1 cellular context compared by ENCODE assay signal in the genomic region with DNA sequence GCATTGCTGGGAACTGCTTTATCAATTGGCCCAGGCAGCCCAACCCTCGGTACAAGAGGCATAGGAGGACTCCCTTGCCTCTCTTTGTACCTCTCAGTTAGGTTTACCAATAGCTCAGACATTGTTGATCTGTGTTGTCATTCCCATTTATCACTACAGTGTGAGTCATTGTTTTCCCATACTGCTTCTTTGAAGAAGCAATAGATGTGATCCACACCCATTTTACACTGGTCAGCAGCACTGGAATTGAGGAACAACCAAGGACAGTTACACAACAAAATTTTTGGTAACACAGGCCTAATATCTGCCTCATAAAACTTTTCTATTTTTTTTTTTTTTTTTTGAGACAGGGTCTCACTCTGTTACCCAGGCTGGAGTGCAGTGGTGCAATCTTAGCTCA.
TF ChIP-seq lines count a peak whose summit lies in the region.

No MANE protein-coding gene starts in this region.

TF ChIP-seq in A549, 52 proteins besides CTCF, POLR2A, EP300 and RAD21 (continued from another document):
- TF ChIP-seq BCL3 (IDR thresholded peaks at IDR 0.05) (no peak), HOXB13 (CRISPR knock-in tag; IDR thresholded peaks at IDR 0.05; ENCODE audit: low read depth) (no peak), HMGXB4 (CRISPR knock-in tag; IDR thresholded peaks at IDR 0.05; ENCODE audit: borderline replicate concordance) (no peak), TP53 (CRISPR knock-in tag; IDR thresholded peaks at IDR 0.05) (no peak), SMC3 (IDR thresholded peaks at IDR 0.05) (no peak), KDM1A (IDR thresholded peaks at IDR 0.05; ENCODE audit: low read depth) (no peak), USF2 (IDR thresholded peaks at IDR 0.05) (no peak), NR3C1 (IDR thresholded peaks at IDR 0.05) (no peak), MAFK (IDR thresholded peaks at IDR 0.05; ENCODE audit: partially characterized antibody) (no peak), NFE2L2 (conservative IDR thresholded peaks at IDR 0.05; ENCODE audit: low read length) (no peak)
- TF ChIP-seq, protein P1, sequence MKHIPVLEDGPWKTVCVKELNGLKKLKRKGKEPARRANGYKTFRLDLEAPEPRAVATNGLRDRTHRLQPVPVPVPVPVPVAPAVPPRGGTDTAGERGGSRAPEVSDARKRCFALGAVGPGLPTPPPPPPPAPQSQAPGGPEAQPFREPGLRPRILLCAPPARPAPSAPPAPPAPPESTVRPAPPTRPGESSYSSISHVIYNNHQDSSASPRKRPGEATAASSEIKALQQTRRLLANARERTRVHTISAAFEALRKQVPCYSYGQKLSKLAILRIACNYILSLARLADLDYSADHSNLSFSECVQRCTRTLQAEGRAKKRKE (CRISPR knock-in tag; IDR thresholded peaks at IDR 0.05; ENCODE audit: low read depth): no peak
